1 cellular context compared by ENCODE assay signal in the genomic region with DNA sequence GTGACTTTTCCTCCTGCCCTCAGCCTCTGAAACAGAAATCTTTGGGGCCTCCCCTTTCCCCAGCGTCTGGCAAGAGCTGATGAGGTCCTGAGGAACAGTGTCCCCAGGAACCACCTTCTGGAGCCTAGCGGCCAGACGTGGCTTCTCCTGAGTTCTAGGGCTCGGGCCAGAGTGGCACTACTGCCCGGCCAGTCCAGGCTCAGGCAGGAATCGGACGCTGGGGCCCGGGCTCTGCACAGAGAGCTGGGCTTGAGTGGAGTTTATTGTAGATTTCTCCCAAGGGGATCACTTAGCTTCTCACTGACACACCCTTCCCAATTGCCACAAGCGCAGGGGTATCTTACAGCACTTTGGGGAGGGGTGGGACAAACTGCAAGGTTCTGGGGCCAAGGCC.
A peak's percentile ranks its signal among the peaks of the same experiment; 100 is the strongest.
TF ChIP-seq lines count a peak whose summit lies in the region.

No MANE protein-coding gene starts in this region.

TF ChIP-seq in HepG2, 621 proteins besides CTCF, POLR2A, EP300 and RAD21:
- TF ChIP-seq ZNF720 (CRISPR knock-in tag; IDR thresholded peaks at IDR 0.05) (no peak), ZNF883 (CRISPR knock-in tag; IDR thresholded peaks at IDR 0.05; ENCODE audit: not compliant biosample characterization) (peak; percentile 52)
TF ChIP-seq in HepG2: peak in this region for 1.
